Comparison of ENCODE assay signal across 8 cellular contexts in genomic region chr6:153129873-153130514, GRCh38. TPM values are rescaled to one million over a fixed set of nuclear protein-coding genes. Genes with fewer than 3 reads are reported as not detected.
A peak's percentile ranks its signal among the peaks of the same experiment; 100 is the strongest.
DNase-seq lines count a peak whose midpoint lies in the region; ATAC-seq, FAIRE-seq and TF ChIP-seq lines count a peak whose summit lies in the region.

No MANE protein-coding gene starts in this region.

- TF ChIP-seq CTCF in CD14-positive monocyte (IDR thresholded peaks at IDR 0.05): no peak
- no peak for TF ChIP-seq CTCF in HFFc6 (IDR thresholded peaks at IDR 0.05)
- TF ChIP-seq CTCF in astrocyte (IDR thresholded peaks at IDR 0.05; ENCODE audit: insufficient read depth, low read depth, low read length): no peak
- TF ChIP-seq CTCF in spleen (IDR thresholded peaks at IDR 0.05 in 8 of 11, conservative IDR thresholded peaks at IDR 0.05 in 3 of 11): no peak

- no peak for ATAC-seq in GM19035 (IDR thresholded peaks at IDR 0.05; ENCODE audit: unreplicated experiment)
- ATAC-seq in HG03196 (IDR thresholded peaks at IDR 0.05; ENCODE audit: unreplicated experiment): no peak

- no peak for TF ChIP-seq POLR2A in spleen (IDR thresholded peaks at IDR 0.05)

- WGBS in spleen, 5 donors: 1 to 3% (median 3%) methylated on average over 50 to 53 of the region's 53 CpGs

- no peak for FAIRE-seq in astrocyte (lab: Jason Lieb, UNC)

- H3K36me3 Mint-ChIP-seq in CD14-positive monocyte (peaks cover 2 to 8% of the 10 kb centered on the region in 2 donors), HFFc6 (ENCODE audit: low read depth) (0 out of 2 replicates have a peak, but pooled peaks cover 6% of the 10 kb centered on the region), astrocyte (ENCODE audit: low read depth, unreplicated experiment) (no peaks in the 10 kb centered on the region)

- H3K27ac Mint-ChIP-seq in CD14-positive monocyte: no peak overlapping the region
- no peak overlapping the region for H3K27ac Mint-ChIP-seq in HFFc6
- H3K27ac Mint-ChIP-seq in astrocyte (ENCODE audit: unreplicated experiment): peak overlapping the region; percentile 62

- peak overlapping the region; percentile 99 for H3K4me2 ChIP-seq in astrocyte (ENCODE audit: low read length)

- H3K9ac ChIP-seq in astrocyte (ENCODE audit: low read length) (peak overlapping the region; percentile 83), iPS-20b (ENCODE audit: low read depth, low read length) (peak overlapping the region; percentile 67; the same call in 1 of the 2 replicates)

- peak; percentile 27 for DNase-seq in CD14-positive monocyte (ENCODE audit: low spot score)
- no peak for DNase-seq in HFFc6
- no peak for DNase-seq in astrocyte (ENCODE audit: low read depth)
- DNase-seq in spleen: peak; percentile 72
- no peak for DNase-seq in NCI-H2196 (lab: John Stamatoyannopoulos, UW; ENCODE audit: unreplicated experiment)

- no peak overlapping the region for H3K27ac ChIP-seq in astrocyte (ENCODE audit: low read depth, low read length)
- H3K27ac ChIP-seq in iPS-20b (ENCODE audit: low read length): no peak overlapping the region
- H3K27ac ChIP-seq in spleen: no peak overlapping the region

- H2AFZ ChIP-seq in astrocyte (ENCODE audit: low read depth, low read length): peak overlapping the region; percentile 98

- H3K9me3 Mint-ChIP-seq in CD14-positive monocyte (peaks cover 4 to 28% (median 19%) of the 10 kb centered on the region in 7 donors), HFFc6 (no peaks in the 10 kb centered on the region; the same call in 1 of the 2 replicates), astrocyte (ENCODE audit: unreplicated experiment) (peaks cover 4% of the 10 kb centered on the region)

- peaks cover 3% of the 10 kb centered on the region for H3K79me2 ChIP-seq in astrocyte (ENCODE audit: insufficient read depth, low read length)

- H3K27me3 Mint-ChIP-seq in CD14-positive monocyte (ENCODE audit: low read depth in 3 of 3) (peaks cover 46 to 74% (median 61%) of the 10 kb centered on the region in 3 donors), HFFc6 (ENCODE audit: insufficient read depth) (peaks cover 13% of the 10 kb centered on the region), astrocyte (ENCODE audit: low read depth, unreplicated experiment) (peaks cover 6% of the 10 kb centered on the region)

- H4K20me1 ChIP-seq in astrocyte (ENCODE audit: insufficient read depth, low read length): no peaks in the 10 kb centered on the region

- intact Hi-C loops in CD14-positive monocyte (cut with micrococcal nuclease) (no loop called here), spleen (cut with DNase I; ENCODE audit: low total_unique reads) (no loop called here)

- H3K4me1 ChIP-seq in astrocyte (ENCODE audit: insufficient read depth, low read length) (no peaks in the 10 kb centered on the region), iPS-20b (ENCODE audit: insufficient read depth, low read length) (peaks cover 10% of the 10 kb centered on the region), spleen (peaks cover 9 to 25% (median 23%) of the 10 kb centered on the region in 6 donors)

- H3K4me1 Mint-ChIP-seq in CD14-positive monocyte (peaks cover 21% of the 10 kb centered on the region), HFFc6 (ENCODE audit: low read depth) (peaks cover 19% of the 10 kb centered on the region), astrocyte (ENCODE audit: low read depth, unreplicated experiment) (peaks cover 2% of the 10 kb centered on the region)

- H3K4me3 ChIP-seq in astrocyte (ENCODE audit: insufficient read depth, low read depth, low read length): peak overlapping the region; percentile 91
- H3K4me3 ChIP-seq in iPS-20b (ENCODE audit: low read length): peak overlapping the region; percentile 84
- peak overlapping the region; percentile 9 to 76 (median 54) for H3K4me3 ChIP-seq in spleen

- H3K36me3 ChIP-seq in astrocyte (ENCODE audit: insufficient read depth, low read length) (no peaks in the 10 kb centered on the region), iPS-20b (ENCODE audit: insufficient read depth, low read depth, low read length) (no peaks in the 10 kb centered on the region), spleen (no peaks in the 10 kb centered on the region)

- H3K27me3 ChIP-seq in astrocyte (ENCODE audit: insufficient read depth, low read length) (no peaks in the 10 kb centered on the region), iPS-20b (ENCODE audit: insufficient read depth, low read length) (peaks cover 46% of the 10 kb centered on the region), spleen (replicated peaks in 1 of 7) (peaks cover 0 to 78% (median 49%) of the 10 kb centered on the region in 7 donors)

- H3K9me3 ChIP-seq in astrocyte (ENCODE audit: insufficient read depth, low read depth, low read length): no peaks in the 10 kb centered on the region
- H3K9me3 ChIP-seq in iPS-20b (ENCODE audit: insufficient read depth, low read depth, low read length): no peaks in the 10 kb centered on the region
- H3K9me3 ChIP-seq in spleen: peaks cover 0 to 7% (median 0%) of the 10 kb centered on the region in 8 donors

- H3K4me3 Mint-ChIP-seq in CD14-positive monocyte (peak overlapping the region; percentile 74 to 91), HFFc6 (peak overlapping the region; percentile 84), astrocyte (ENCODE audit: unreplicated experiment) (peak overlapping the region; percentile 98)

RNA-seq across cellular contexts. Expression of gene RGS17, which starts 1.1 kb away (rescaled TPM):
- polyA plus RNA-seq in CD14-positive monocyte: not detected
- under 1 TPM in 5 of 6 experiments, not detected in 1; 0.02 to 0.24 (median 0.09) TPM for total RNA-seq in HFFc6 (2021; fragmentation: NEBNext Ultra II Directional; extraction: Animal tissue kit (Norgen Biotek cat#: 25700))
- 3.4 and 3.7 TPM in 2 replicates for total RNA-seq in astrocyte
- total RNA-seq in spleen: under 1 TPM in 3 of 7 donors, not detected in 4; 0.07 to 0.33 (median 0.22) TPM
- polyA plus RNA-seq in spleen: under 1 TPM in 2 of 3 donors, not detected in 1; 0.03 to 0.06 TPM

Comparison
In these comparisons a context has a peak if more than half of its experiments do, and no peak if none do; other contexts are left out.
1. DNase-seq: peak in CD14-positive monocyte (single experiment) and spleen (single experiment); none in HFFc6 (single experiment), astrocyte (single experiment) and NCI-H2196 (single experiment).
2. Peak in every context shown above with its lines, with median percentiles within 50 percentile points of each other: H3K4me3 Mint-ChIP-seq and H3K4me3 ChIP-seq.